In the genomic region with DNA sequence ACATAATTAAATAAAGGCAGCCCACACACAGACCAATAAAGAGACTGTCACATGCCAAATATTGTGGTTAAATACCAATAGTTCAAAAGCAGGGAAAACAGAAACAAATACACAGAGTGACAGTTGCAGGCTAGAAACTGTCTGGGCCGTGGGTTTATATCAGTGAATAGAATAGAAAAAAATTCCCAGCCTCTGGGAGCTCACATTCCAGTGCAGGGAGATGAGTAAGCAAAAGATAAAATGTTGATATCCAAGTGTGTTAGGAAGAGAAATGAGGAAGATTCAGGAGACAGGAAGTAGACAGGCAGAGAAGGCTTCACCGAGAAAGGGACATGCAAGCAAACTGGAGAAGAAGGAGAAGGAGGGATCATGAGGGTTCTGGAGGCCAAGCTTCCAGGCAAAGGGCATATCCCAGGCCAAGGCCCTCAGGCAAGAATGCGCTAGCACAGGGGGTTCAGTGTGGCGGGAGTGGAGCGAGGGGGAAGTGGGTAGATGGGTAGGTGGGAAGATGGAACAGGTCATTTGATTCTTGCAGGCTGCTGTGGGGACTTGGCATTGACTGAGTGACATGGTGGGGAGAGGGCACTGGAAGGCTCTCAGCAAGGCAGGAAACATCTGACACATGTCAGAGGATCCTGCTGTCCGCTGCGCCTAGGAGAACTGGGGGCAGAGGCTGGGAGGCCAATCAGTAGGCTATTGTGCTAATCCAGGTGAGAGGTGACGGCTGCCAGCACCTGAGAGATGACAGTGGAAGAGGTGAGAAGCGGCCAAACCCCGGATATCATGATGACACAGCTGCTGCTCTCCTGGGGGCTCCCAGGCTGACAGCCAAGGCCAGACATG, we compare ENCODE assay signal across 10 cellular contexts.
DNase-seq lines count a peak whose midpoint lies in the region; ATAC-seq, FAIRE-seq and TF ChIP-seq lines count a peak whose summit lies in the region.
"Had no signal": no experiment of that assay in that cellular context is flagged by ENCODE, and none has a peak within 500 bp of the region (broad histone marks: within the 10 kb centered on the region; RNA-seq: fewer than 3 reads in every experiment).

No MANE protein-coding gene starts in this region.

- H3K4me1 ChIP-seq in A549 (peaks cover 9% of the 10 kb centered on the region), kidney (ENCODE audit: control insufficient read depth in 1 of 2, insufficient read depth in 1 of 2, low read depth in 1 of 2, low read length in 2 of 2) (no peaks in the 10 kb centered on the region)

- TF ChIP-seq POLR2A in A549 (IDR thresholded peaks at IDR 0.05; ENCODE audit: low read length) (no peak), erythroblast (IDR thresholded peaks at IDR 0.05; ENCODE audit: low read length) (no peak)

- H3K4me2 ChIP-seq in A549: peak overlapping the region; percentile 19; the same call in 1 of the 3 replicates

- peak overlapping the region in 1 of 2 experiments; percentile 75; a peak in 3 of 6 replicates for H3K27ac ChIP-seq in A549
- H3K27ac ChIP-seq in SK-N-MC: peak overlapping the region; percentile 75
- no peak overlapping the region for H3K27ac ChIP-seq in kidney (ENCODE audit: low read depth in 2 of 2, low read length in 2 of 2)

- DNase-seq in A549 (ENCODE audit: low read depth in 1 of 2, low spot score in 1 of 2): no peak
- DNase-seq in NCI-H1092 (lab: John Stamatoyannopoulos, UW): peak; percentile 94
- peak; percentile 5 for DNase-seq in SK-N-MC (ENCODE audit: low read depth, low spot score)
- DNase-seq in kidney: peak; percentile 27
- no peak for DNase-seq in erythroblast (lab: John Stamatoyannopoulos, UW)
- DNase-seq in SW 1271 (lab: John Stamatoyannopoulos, UW): no peak
- no peak for DNase-seq in GM13976 (ENCODE audit: low spot score)
- DNase-seq: activated naive CD4-positive, alpha-beta T cell treated with Interleukin-2 at 50 U/mL for 16 hours had no signal

- intact Hi-C loops in kidney (cut with DNase I): no loop called here

- TF ChIP-seq EP300 in A549 (IDR thresholded peaks at IDR 0.05): no peak

- H3K4me3 ChIP-seq in A549 (no peak overlapping the region), SK-N-MC (0 out of 2 replicates have a peak overlapping the region, but pooled peaks have one; percentile 9), kidney (ENCODE audit: low read length in 2 of 2) (no peak overlapping the region)

- no peak for TF ChIP-seq CTCF in A549 (IDR thresholded peaks at IDR 0.05)
- TF ChIP-seq CTCF in kidney (IDR thresholded peaks at IDR 0.05; ENCODE audit: borderline replicate concordance, extremely low read depth, insufficient read depth): no peak
- TF ChIP-seq CTCF in GM13976 (IDR thresholded peaks at IDR 0.05; ENCODE audit: borderline replicate concordance, control extremely low read depth, extremely low read depth, insufficient read depth, missing control alignments): no peak

- POLR2A ChIA-PET in A549 (lab: Yijun Ruan, JAX): no interaction called here

- H3K9me3 ChIP-seq in A549 (no peaks in the 10 kb centered on the region), SK-N-MC (ENCODE audit: low read depth, low read length) (no peaks in the 10 kb centered on the region), kidney (ENCODE audit: control insufficient read depth in 1 of 2, low read length in 2 of 2) (no peaks in the 10 kb centered on the region)

- H3K36me3 ChIP-seq in SK-N-MC (ENCODE audit: insufficient read depth, low read length): no peaks in the 10 kb centered on the region
- H3K36me3 ChIP-seq in kidney (ENCODE audit: control insufficient read depth in 1 of 2, insufficient read depth in 2 of 2, low read length in 2 of 2): no peaks in the 10 kb centered on the region

- 82% methylated on average over 10 of the region's 10 CpGs for WGBS in A549 (ENCODE audit: missing lambda C conversion rate)

- no peak for TF ChIP-seq RAD21 in A549 (conservative IDR thresholded peaks at IDR 0.05 in 1 of 2, IDR thresholded peaks at IDR 0.05 in 1 of 2)

- no peak for FAIRE-seq in A549 (lab: Jason Lieb, UNC)
- FAIRE-seq in kidney (lab: Jason Lieb, UNC): no peak

- no peak overlapping the region for H3K9ac ChIP-seq in SK-N-MC (ENCODE audit: insufficient read length)
- H3K9ac ChIP-seq in kidney (ENCODE audit: low read length in 2 of 2): no peak overlapping the region

- CTCF ChIA-PET in A549 (lab: Yijun Ruan, JAX): interaction anchor here (0.7 to 1.2 kb wide), 5 partner anchors 18 to 83 kb away, joined by 3 to 7 read pairs (median 3); no protein-coding TSS in a partner anchor

- in situ Hi-C loops in GM13976 (cut with MboI; ENCODE audit: low sequenced_read_pairs, unreplicated experiment): no loop called here

- ATAC-seq in A549 (peak in 1 of 2 experiments; percentile 33; a peak in 1 of 6 replicates), GM21576 (IDR thresholded peaks at IDR 0.05; ENCODE audit: unreplicated experiment) (no peak)
- ATAC-seq: sciatic nerve had no signal

TF ChIP-seq in A549, 52 proteins besides CTCF, POLR2A, EP300 and RAD21:
- TF ChIP-seq RARB (CRISPR knock-in tag; IDR thresholded peaks at IDR 0.05) (no peak), RCOR1 (IDR thresholded peaks at IDR 0.05; ENCODE audit: low read depth, low read length) (no peak)
TF ChIP-seq in A549: peak in this region for 0.

Comparison
In these comparisons a context has a peak if more than half of its experiments do, and no peak if none do; other contexts are left out.
1. DNase-seq: peak in NCI-H1092 (single experiment), SK-N-MC (single experiment) and kidney (single experiment); none in A549 (0 of 2), erythroblast (0 of 2), SW 1271 (0 of 2) and GM13976 (single experiment).